In the genomic region with DNA sequence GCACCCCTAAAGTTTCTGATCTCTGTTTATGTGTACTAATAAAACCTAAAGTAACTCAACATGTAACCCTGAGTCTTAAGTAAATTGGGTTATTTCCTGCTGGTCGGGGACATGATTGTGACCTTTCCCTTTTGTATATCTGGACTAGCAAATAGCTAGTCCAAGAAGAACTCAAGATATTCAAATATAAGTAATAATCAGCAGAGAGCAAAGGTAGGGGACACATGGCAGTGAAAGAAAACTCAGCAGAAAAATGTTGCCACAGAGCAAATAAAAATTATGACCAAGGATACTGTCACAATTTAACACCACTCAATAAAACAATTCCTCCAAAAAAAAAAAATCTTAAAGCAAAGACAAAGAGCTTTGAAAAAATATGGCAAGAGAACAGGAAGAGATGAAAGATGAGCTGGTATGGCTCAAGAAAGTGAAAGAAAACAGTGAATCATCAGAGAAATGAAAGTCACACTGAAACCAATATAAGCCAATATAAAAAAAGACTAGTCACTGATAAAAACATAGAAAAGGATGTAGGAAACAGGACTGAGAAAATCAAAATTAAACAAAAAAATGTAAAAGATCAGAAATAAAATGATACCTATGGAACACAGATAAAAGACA, we compare ENCODE assay signal across 1 cellular context.
TF ChIP-seq lines count a peak whose summit lies in the region.

No MANE protein-coding gene starts in this region.

TF ChIP-seq in GM23338, 12 proteins besides CTCF, POLR2A, EP300 and RAD21 (continued from another document):
- TF ChIP-seq, protein P1, sequence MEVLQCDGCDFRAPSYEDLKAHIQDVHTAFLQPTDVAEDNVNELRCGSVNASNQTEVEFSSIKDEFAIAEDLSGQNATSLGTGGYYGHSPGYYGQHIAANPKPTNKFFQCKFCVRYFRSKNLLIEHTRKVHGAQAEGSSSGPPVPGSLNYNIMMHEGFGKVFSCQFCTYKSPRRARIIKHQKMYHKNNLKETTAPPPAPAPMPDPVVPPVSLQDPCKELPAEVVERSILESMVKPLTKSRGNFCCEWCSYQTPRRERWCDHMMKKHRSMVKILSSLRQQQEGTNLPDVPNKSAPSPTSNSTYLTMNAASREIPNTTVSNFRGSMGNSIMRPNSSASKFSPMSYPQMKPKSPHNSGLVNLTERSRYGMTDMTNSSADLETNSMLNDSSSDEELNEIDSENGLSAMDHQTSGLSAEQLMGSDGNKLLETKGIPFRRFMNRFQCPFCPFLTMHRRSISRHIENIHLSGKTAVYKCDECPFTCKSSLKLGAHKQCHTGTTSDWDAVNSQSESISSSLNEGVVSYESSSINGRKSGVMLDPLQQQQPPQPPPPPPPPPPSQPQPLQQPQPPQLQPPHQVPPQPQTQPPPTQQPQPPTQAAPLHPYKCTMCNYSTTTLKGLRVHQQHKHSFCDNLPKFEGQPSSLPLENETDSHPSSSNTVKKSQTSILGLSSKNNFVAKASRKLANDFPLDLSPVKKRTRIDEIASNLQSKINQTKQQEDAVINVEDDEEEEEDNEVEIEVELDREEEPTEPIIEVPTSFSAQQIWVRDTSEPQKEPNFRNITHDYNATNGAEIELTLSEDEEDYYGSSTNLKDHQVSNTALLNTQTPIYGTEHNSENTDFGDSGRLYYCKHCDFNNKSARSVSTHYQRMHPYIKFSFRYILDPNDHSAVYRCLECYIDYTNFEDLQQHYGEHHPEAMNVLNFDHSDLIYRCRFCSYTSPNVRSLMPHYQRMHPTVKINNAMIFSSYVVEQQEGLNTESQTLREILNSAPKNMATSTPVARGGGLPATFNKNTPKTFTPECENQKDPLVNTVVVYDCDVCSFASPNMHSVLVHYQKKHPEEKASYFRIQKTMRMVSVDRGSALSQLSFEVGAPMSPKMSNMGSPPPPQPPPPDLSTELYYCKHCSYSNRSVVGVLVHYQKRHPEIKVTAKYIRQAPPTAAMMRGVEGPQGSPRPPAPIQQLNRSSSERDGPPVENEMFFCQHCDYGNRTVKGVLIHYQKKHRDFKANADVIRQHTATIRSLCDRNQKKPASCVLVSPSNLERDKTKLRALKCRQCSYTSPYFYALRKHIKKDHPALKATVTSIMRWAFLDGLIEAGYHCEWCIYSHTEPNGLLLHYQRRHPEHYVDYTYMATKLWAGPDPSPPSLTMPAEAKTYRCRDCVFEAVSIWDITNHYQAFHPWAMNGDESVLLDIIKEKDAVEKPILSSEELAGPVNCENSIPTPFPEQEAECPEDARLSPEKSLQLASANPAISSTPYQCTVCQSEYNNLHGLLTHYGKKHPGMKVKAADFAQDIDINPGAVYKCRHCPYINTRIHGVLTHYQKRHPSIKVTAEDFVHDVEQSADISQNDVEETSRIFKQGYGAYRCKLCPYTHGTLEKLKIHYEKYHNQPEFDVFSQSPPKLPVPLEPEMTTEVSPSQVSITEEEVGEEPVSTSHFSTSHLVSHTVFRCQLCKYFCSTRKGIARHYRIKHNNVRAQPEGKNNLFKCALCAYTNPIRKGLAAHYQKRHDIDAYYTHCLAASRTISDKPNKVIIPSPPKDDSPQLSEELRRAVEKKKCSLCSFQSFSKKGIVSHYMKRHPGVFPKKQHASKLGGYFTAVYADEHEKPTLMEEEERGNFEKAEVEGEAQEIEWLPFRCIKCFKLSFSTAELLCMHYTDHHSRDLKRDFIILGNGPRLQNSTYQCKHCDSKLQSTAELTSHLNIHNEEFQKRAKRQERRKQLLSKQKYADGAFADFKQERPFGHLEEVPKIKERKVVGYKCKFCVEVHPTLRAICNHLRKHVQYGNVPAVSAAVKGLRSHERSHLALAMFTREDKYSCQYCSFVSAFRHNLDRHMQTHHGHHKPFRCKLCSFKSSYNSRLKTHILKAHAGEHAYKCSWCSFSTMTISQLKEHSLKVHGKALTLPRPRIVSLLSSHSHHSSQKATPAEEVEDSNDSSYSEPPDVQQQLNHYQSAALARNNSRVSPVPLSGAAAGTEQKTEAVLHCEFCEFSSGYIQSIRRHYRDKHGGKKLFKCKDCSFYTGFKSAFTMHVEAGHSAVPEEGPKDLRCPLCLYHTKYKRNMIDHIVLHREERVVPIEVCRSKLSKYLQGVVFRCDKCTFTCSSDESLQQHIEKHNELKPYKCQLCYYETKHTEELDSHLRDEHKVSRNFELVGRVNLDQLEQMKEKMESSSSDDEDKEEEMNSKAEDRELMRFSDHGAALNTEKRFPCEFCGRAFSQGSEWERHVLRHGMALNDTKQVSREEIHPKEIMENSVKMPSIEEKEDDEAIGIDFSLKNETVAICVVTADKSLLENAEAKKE (CRISPR knock-in tag; IDR thresholded peaks at IDR 0.05): no peak
- no peak for TF ChIP-seq ETS1 (IDR thresholded peaks at IDR 0.05)
- no peak for TF ChIP-seq ZNF114 (CRISPR knock-in tag; IDR thresholded peaks at IDR 0.05)
- no peak for TF ChIP-seq EZH2phosphoT487 (IDR thresholded peaks at IDR 0.05; ENCODE audit: unreplicated experiment)
- no peak for TF ChIP-seq CREB1 (CRISPR knock-in tag; IDR thresholded peaks at IDR 0.05; ENCODE audit: low read depth)
- no peak for TF ChIP-seq ZNF331 (CRISPR knock-in tag; IDR thresholded peaks at IDR 0.05; ENCODE audit: low read depth)
